Comparison of ENCODE assay signal across 1 cellular context in the genomic region with DNA sequence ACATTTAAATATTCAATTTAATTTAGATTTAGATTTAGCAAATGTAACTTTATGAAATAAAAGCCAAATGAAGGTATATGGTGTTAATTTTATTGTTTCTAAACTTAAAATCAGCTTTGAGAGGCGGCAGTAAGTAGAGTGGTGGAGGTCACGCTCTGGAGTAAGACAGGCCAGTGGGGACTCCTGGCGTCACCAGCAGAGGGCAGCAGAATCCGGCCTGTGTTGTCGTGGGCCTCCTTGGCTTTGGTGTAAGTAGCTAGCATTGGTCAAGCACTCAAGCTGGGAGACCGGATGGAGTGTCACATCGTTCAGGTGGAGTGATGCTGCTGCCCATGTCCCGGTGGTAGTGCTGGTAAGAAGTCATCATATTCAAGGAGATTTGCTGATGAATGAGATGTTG.
TF ChIP-seq lines count a peak whose summit lies in the region.

No MANE protein-coding gene starts in this region.

TF ChIP-seq in WTC11, 78 proteins besides CTCF, POLR2A, EP300 and RAD21 (continued from another document):
- TF ChIP-seq, protein P1, sequence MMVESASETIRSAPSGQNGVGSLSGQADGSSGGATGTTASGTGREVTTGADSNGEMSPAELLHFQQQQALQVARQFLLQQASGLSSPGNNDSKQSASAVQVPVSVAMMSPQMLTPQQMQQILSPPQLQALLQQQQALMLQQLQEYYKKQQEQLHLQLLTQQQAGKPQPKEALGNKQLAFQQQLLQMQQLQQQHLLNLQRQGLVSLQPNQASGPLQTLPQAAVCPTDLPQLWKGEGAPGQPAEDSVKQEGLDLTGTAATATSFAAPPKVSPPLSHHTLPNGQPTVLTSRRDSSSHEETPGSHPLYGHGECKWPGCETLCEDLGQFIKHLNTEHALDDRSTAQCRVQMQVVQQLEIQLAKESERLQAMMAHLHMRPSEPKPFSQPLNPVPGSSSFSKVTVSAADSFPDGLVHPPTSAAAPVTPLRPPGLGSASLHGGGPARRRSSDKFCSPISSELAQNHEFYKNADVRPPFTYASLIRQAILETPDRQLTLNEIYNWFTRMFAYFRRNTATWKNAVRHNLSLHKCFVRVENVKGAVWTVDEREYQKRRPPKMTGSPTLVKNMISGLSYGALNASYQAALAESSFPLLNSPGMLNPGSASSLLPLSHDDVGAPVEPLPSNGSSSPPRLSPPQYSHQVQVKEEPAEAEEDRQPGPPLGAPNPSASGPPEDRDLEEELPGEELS (CRISPR knock-in tag; IDR thresholded peaks at IDR 0.05) = no peak
- no peak for TF ChIP-seq OVOL2 (CRISPR knock-in tag; IDR thresholded peaks at IDR 0.05; ENCODE audit: borderline replicate concordance)
- no peak for TF ChIP-seq RELA (CRISPR knock-in tag; IDR thresholded peaks at IDR 0.05; ENCODE audit: borderline replicate concordance)
